8 cellular contexts compared by ENCODE assay signal in the genomic region with DNA sequence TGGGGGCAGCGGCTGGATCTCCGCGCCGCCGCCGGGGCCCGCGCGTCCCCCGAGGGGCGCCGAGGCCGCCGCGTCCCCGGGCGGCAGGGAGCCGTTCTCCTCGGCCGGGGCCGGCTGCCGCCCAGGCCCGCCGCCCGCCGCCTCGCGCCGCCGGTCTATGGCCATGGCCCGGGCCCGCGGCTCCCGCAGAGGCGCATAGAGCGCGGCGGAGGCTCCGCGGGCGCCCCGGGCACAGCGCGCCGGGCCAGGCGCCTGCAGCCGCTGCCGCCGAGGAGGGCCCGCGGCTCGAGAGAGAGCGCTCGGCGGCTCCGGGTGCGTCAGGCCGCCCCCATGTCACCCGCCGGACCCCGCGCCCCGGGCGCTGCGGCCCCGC. TPM values are rescaled to one million over a fixed set of nuclear protein-coding genes. Genes with fewer than 3 reads are reported as not detected.
DNase-seq lines count a peak whose midpoint lies in the region; ATAC-seq, FAIRE-seq and TF ChIP-seq lines count a peak whose summit lies in the region.

No MANE protein-coding gene starts in this region.

- intact Hi-C loops in thyroid gland (cut with DNase I) = loop anchor here (5.0 to 10.0 kb wide), 3 partner anchors 62 to 179 kb away; no protein-coding TSS in a partner anchor

- H3K9me3 Mint-ChIP-seq in mesothelial cell of epicardium = no peaks in the 10 kb centered on the region

- POLR2A ChIA-PET in A549 (lab: Yijun Ruan, JAX) = interaction anchor here (0.7 to 1.3 kb wide), 3 partner anchors 17 to 392 kb away, joined by 3 to 5 read pairs (median 3); no protein-coding TSS in a partner anchor

- no peak for TF ChIP-seq EP300 in A549 (IDR thresholded peaks at IDR 0.05)

- no peak overlapping the region for H3K27ac Mint-ChIP-seq in mesothelial cell of epicardium

- peaks cover 11% of the 10 kb centered on the region for H3K4me1 Mint-ChIP-seq in mesothelial cell of epicardium

- peaks cover 33% of the 10 kb centered on the region for H3K4me1 ChIP-seq in A549
- H3K4me1 ChIP-seq in SJSA1 (replicated peaks) = peaks cover 21% of the 10 kb centered on the region
- H3K4me1 ChIP-seq in thyroid gland = peaks cover 16 to 32% of the 10 kb centered on the region in 2 donors

- FAIRE-seq in A549 (lab: Jason Lieb, UNC) = no peak

- H3K27me3 ChIP-seq in SJSA1 (replicated peaks) = peaks cover 24% of the 10 kb centered on the region
- no peaks in the 10 kb centered on the region for H3K27me3 ChIP-seq in thyroid gland

- H3K4me3 ChIP-seq in A549 (peak overlapping the region; percentile 95), SJSA1 (peak overlapping the region; percentile 45), thyroid gland (replicated peaks in 1 of 3) (peak overlapping the region in 2 of 3 donors; percentile 29 to 69)

- H3K36me3 Mint-ChIP-seq in mesothelial cell of epicardium = no peaks in the 10 kb centered on the region

- H3K27me3 Mint-ChIP-seq in mesothelial cell of epicardium (ENCODE audit: low read depth) = peaks cover 6% of the 10 kb centered on the region

- peak in 1 of 2 experiments; percentile 31; a peak in 3 of 6 replicates for ATAC-seq in A549
- ATAC-seq in GM19043 (IDR thresholded peaks at IDR 0.05; ENCODE audit: low read depth, unreplicated experiment) = peak; percentile 29

- WGBS in A549 (ENCODE audit: missing lambda C conversion rate) = no CpG with 5 or more reads among the region's 66 CpGs
- WGBS in thyroid gland, 2 donors = 0% methylated on average over 7 of the region's 66 CpGs; no CpG with 5 or more reads in 1 of the 2 donors

- H3K4me2 ChIP-seq in A549 = peak overlapping the region; percentile 86

- no peak overlapping the region for H3K4me3 Mint-ChIP-seq in mesothelial cell of epicardium

- H3K36me3 ChIP-seq in SJSA1 = no peaks in the 10 kb centered on the region
- no peaks in the 10 kb centered on the region for H3K36me3 ChIP-seq in thyroid gland

- TF ChIP-seq POLR2A in A549 (IDR thresholded peaks at IDR 0.05; ENCODE audit: low read length) (no peak), thyroid gland (IDR thresholded peaks at IDR 0.05) (no peak)

- CTCF ChIA-PET in A549 (lab: Yijun Ruan, JAX) = interaction anchor here (0.6 to 1.2 kb wide), 5 partner anchors 23 to 132 kb away, joined by 3 to 4 read pairs (median 3); no protein-coding TSS in a partner anchor

- TF ChIP-seq CTCF in A549 (IDR thresholded peaks at IDR 0.05) (no peak), thyroid gland (IDR thresholded peaks at IDR 0.05) (no peak), mesothelial cell of epicardium (IDR thresholded peaks at IDR 0.05; ENCODE audit: unreplicated experiment) (no peak)

- DNase-seq in A549 (ENCODE audit: low read depth in 1 of 2, low spot score in 1 of 2) (no peak), SJSA1 (ENCODE audit: low read depth in 1 of 2, low spot score in 2 of 2) (no peak), iPS-NIHi11 (ENCODE audit: low spot score) (peak; percentile 74), thyroid gland (no peak), mesothelial cell of epicardium (ENCODE audit: low spot score in 2 of 2, unreplicated experiment in 2 of 2) (no peak), NCI-H2196 (lab: John Stamatoyannopoulos, UW; ENCODE audit: unreplicated experiment) (no peak), SHP77 (lab: John Stamatoyannopoulos, UW) (no peak)

- TF ChIP-seq RAD21 in A549 (conservative IDR thresholded peaks at IDR 0.05 in 1 of 2, IDR thresholded peaks at IDR 0.05 in 1 of 2) = no peak

- H3K27ac ChIP-seq in A549 (peak overlapping the region; percentile 89 to 97), SJSA1 (no peak overlapping the region), thyroid gland (no peak overlapping the region)

- no peaks in the 10 kb centered on the region for H3K9me3 ChIP-seq in A549
- H3K9me3 ChIP-seq in SJSA1 (replicated peaks) = no peaks in the 10 kb centered on the region; the same call in 1 of the 2 replicates
- H3K9me3 ChIP-seq in thyroid gland = no peaks in the 10 kb centered on the region

TF ChIP-seq in A549, 52 proteins besides CTCF, POLR2A, EP300 and RAD21:
- TF ChIP-seq BHLHE40 (IDR thresholded peaks at IDR 0.05; ENCODE audit: low read depth, low read length) (no peak), RCOR1 (IDR thresholded peaks at IDR 0.05; ENCODE audit: low read depth, low read length) (no peak), HEYL (CRISPR knock-in tag; IDR thresholded peaks at IDR 0.05) (no peak), JUNB (IDR thresholded peaks at IDR 0.05) (no peak), FOSL2 (IDR thresholded peaks at IDR 0.05) (no peak), FOSL2 (CRISPR knock-in tag; IDR thresholded peaks at IDR 0.05) (no peak), RARB (CRISPR knock-in tag; IDR thresholded peaks at IDR 0.05) (no peak), TP53 (CRISPR knock-in tag; IDR thresholded peaks at IDR 0.05) (no peak), NFE2L2 (conservative IDR thresholded peaks at IDR 0.05; ENCODE audit: low read length) (no peak), CHD2 (IDR thresholded peaks at IDR 0.05; ENCODE audit: low read length, partially characterized antibody) (no peak), ZSCAN20 (CRISPR knock-in tag; IDR thresholded peaks at IDR 0.05) (no peak), KDM5A (IDR thresholded peaks at IDR 0.05) (no peak), POLR2AphosphoS2 (conservative IDR thresholded peaks at IDR 0.05; ENCODE audit: low read length) (no peak)
- TF ChIP-seq, protein P1, sequence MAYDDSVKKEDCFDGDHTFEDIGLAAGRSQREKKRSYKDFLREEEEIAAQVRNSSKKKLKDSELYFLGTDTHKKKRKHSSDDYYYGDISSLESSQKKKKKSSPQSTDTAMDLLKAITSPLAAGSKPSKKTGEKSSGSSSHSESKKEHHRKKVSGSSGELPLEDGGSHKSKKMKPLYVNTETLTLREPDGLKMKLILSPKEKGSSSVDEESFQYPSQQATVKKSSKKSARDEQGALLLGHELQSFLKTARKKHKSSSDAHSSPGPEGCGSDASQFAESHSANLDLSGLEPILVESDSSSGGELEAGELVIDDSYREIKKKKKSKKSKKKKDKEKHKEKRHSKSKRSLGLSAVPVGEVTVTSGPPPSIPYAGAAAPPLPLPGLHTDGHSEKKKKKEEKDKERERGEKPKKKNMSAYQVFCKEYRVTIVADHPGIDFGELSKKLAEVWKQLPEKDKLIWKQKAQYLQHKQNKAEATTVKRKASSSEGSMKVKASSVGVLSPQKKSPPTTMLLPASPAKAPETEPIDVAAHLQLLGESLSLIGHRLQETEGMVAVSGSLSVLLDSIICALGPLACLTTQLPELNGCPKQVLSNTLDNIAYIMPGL (CRISPR knock-in tag; IDR thresholded peaks at IDR 0.05; ENCODE audit: borderline replicate concordance) = no peak
- TF ChIP-seq, protein P2, sequence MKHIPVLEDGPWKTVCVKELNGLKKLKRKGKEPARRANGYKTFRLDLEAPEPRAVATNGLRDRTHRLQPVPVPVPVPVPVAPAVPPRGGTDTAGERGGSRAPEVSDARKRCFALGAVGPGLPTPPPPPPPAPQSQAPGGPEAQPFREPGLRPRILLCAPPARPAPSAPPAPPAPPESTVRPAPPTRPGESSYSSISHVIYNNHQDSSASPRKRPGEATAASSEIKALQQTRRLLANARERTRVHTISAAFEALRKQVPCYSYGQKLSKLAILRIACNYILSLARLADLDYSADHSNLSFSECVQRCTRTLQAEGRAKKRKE (CRISPR knock-in tag; IDR thresholded peaks at IDR 0.05; ENCODE audit: low read depth) = no peak
TF ChIP-seq in A549: peak in this region for 0.

RNA-seq across cellular contexts. Expression of gene SLC22A23, which starts 0.5 kb away (rescaled TPM):
- 4.4 and 9.3 TPM in 2 replicates for polyA plus RNA-seq in A549 (2011; rRNA removed)
- 3.0 and 3.9 TPM in 2 replicates for polyA plus RNA-seq in A549 (2012; cell fraction: cytosol; rRNA removed)
- polyA plus RNA-seq in A549 (2012; cell fraction: nucleus; rRNA removed) = 5.0 and 7.8 TPM in 2 replicates
- polyA plus RNA-seq in A549 (2017; fragmentation: RNase III; extraction: RNeasy Plus Mini Kit Qiagen cat#74134 plus additional on column Dnase treatment) = 5.1 to 6.3 TPM (median 6.2 TPM) in 3 replicates
- 11.4 and 14.7 TPM in 2 replicates for polyA minus RNA-seq in A549 (2011; rRNA and poly(A)+ RNA removed)
- total RNA-seq in SJSA1 (2014; rRNA removed; shearing (Covaris generic)) = 0.53 and 2.7 TPM in 2 replicates
- 10 to 100 TPM; 16.6 to 21.8 (median 17.6) TPM for total RNA-seq in thyroid gland
- 24.3 to 25.0 TPM (median 24.5 TPM) in 3 replicates for total RNA-seq in mesothelial cell of epicardium

Comparison
In these comparisons a context has a peak if more than half of its experiments do, and no peak if none do; other contexts are left out.
1. H3K27ac ChIP-seq: peak in A549 (2 of 2); none in SJSA1 (single experiment) and thyroid gland (0 of 3).
2. H3K4me3 ChIP-seq: peak in every context shown above with its lines; median percentile 95 in A549; 49 in thyroid gland; 45 in SJSA1.